ENCODE assay signal across 21 cellular contexts in the genomic region with DNA sequence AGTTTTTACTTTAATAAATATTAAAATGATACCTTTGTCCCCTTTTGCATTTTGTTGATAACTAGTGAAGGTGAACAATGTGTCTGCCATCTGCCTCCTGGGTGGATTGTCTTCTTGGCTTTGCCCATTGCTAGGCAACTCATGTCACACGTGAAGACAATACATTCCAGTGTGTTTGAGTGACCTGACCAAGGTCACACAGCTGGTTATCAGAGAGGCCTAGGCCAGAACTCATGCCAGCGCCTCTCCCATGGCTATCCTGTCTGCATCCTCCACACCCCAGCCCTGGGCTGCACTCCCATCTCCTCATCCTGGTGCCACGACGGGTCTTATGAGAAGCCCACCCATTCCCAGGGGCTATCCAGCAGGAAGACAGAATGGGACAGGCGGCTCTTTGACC.
DNase-seq lines count a peak whose midpoint lies in the region; ATAC-seq, FAIRE-seq and TF ChIP-seq lines count a peak whose summit lies in the region.
"Had no signal": no experiment of that assay in that cellular context is flagged by ENCODE, and none has a peak within 500 bp of the region (broad histone marks: within the 10 kb centered on the region; RNA-seq: fewer than 3 reads in every experiment).

No MANE protein-coding gene starts in this region.

- no peak overlapping the region for H2BK5ac ChIP-seq in mesenchymal stem cell (ENCODE audit: low read depth, low read length, poor library complexity, severe bottlenecking)

- no peak for TF ChIP-seq RAD21 in HepG2 (CRISPR knock-in tag; IDR thresholded peaks at IDR 0.05)

- H3K4me3 ChIP-seq in HepG2 (replicated peaks in 1 of 3; ENCODE audit: insufficient read depth in 1 of 3, low read depth in 2 of 3, low read length in 3 of 3) = no peak overlapping the region
- no peak overlapping the region for H3K4me3 ChIP-seq in right lobe of liver
- no peak overlapping the region for H3K4me3 ChIP-seq in mesenchymal stem cell (ENCODE audit: insufficient read depth in 1 of 2, low read depth in 1 of 2, low read length in 2 of 2)
- H3K4me3 ChIP-seq in osteoblast (ENCODE audit: insufficient read depth, low read length) = no peak overlapping the region
- H3K4me3 ChIP-seq in testis = no peak overlapping the region

- H3K27me3 ChIP-seq in HepG2 (ENCODE audit: control insufficient read depth in 1 of 2, insufficient read depth in 2 of 2, low read length in 2 of 2) = no peaks in the 10 kb centered on the region
- H3K27me3 ChIP-seq in right lobe of liver = no peaks in the 10 kb centered on the region
- peaks cover 0 to 11% of the 10 kb centered on the region in 2 experiments for H3K27me3 ChIP-seq in mesenchymal stem cell (ENCODE audit: control insufficient read depth in 1 of 2, insufficient read depth in 1 of 2, low read length in 2 of 2)
- H3K27me3 ChIP-seq in osteoblast (ENCODE audit: insufficient read depth, low read length) = no peaks in the 10 kb centered on the region
- H3K27me3 ChIP-seq in testis = no peaks in the 10 kb centered on the region

- H3K36me3 ChIP-seq in HepG2 (replicated peaks in 1 of 2; ENCODE audit: control insufficient read depth in 1 of 2, insufficient read depth in 2 of 2, low read length in 2 of 2) = no peaks in the 10 kb centered on the region
- no peaks in the 10 kb centered on the region for H3K36me3 ChIP-seq in right lobe of liver
- H3K36me3 ChIP-seq in mesenchymal stem cell (ENCODE audit: control insufficient read depth in 1 of 2, insufficient read depth in 2 of 2, low read depth in 1 of 2, low read length in 2 of 2) = no peaks in the 10 kb centered on the region
- no peaks in the 10 kb centered on the region for H3K36me3 ChIP-seq in osteoblast (ENCODE audit: insufficient read depth, low read length)
- no peaks in the 10 kb centered on the region for H3K36me3 ChIP-seq in testis (ENCODE audit: low read depth, missing control alignments)

- H2BK120ac ChIP-seq in mesenchymal stem cell (ENCODE audit: low read depth, low read length) = no peak overlapping the region

- POLR2A ChIA-PET in HepG2 (lab: Yijun Ruan, JAX) = no interaction called here

- peak overlapping the region in 1 of 2 experiments; percentile 29 for H2BK12ac ChIP-seq in mesenchymal stem cell (ENCODE audit: low read length in 2 of 2)

- 39% methylated on average over 3 of the region's 5 CpGs for WGBS in HepG2 (ENCODE audit: low lambda C conversion rate)
- 69% methylated on average over 3 of the region's 5 CpGs for WGBS in right lobe of liver (ENCODE audit: insufficient coverage, low coverage, low lambda C conversion rate, missing lambda C conversion rate)
- WGBS in mesenchymal stem cell = 96% methylated on average over 4 of the region's 5 CpGs
- 58 to 80% methylated on average over 4 to 5 of the region's 5 CpGs for WGBS in testis, 2 donors

- no peak overlapping the region for H3K27ac ChIP-seq in HepG2 (ENCODE audit: extremely low read length, insufficient read depth, low read length)
- no peak overlapping the region for H3K27ac ChIP-seq in right lobe of liver
- no peak overlapping the region for H3K27ac ChIP-seq in mesenchymal stem cell (ENCODE audit: low read length, poor library complexity, severe bottlenecking)
- H3K27ac ChIP-seq in osteoblast (ENCODE audit: low read depth, low read length) = no peak overlapping the region
- H3K27ac ChIP-seq in testis = no peak overlapping the region

- TF ChIP-seq EP300 in HepG2 (IDR thresholded peaks at IDR 0.05; ENCODE audit: low read depth in 2 of 2, low read length in 2 of 2) (no peak), HepG2 (CRISPR knock-in tag; IDR thresholded peaks at IDR 0.05; ENCODE audit: borderline replicate concordance) (no peak)

- TF ChIP-seq POLR2A in HepG2 (IDR thresholded peaks at IDR 0.05; ENCODE audit: insufficient read depth in 1 of 2, low read depth in 2 of 2, low read length in 2 of 2) (no peak), right lobe of liver (IDR thresholded peaks at IDR 0.05) (no peak), testis (IDR thresholded peaks at IDR 0.05) (no peak)

- peak overlapping the region in 1 of 2 experiments; percentile 11 for H3K18ac ChIP-seq in mesenchymal stem cell (ENCODE audit: low read depth in 1 of 2, low read length in 2 of 2)

- no peak overlapping the region for H3K4ac ChIP-seq in mesenchymal stem cell (ENCODE audit: low read depth in 1 of 2, low read length in 2 of 2)

- no peaks in the 10 kb centered on the region for H4K20me1 ChIP-seq in HepG2 (ENCODE audit: insufficient read depth, low read length)
- no peaks in the 10 kb centered on the region for H4K20me1 ChIP-seq in osteoblast (ENCODE audit: insufficient read depth, low read length)

- peak overlapping the region; percentile 8 for H4K8ac ChIP-seq in mesenchymal stem cell (ENCODE audit: low read length)

- no peak for FAIRE-seq in HepG2 (lab: Jason Lieb, UNC)
- FAIRE-seq: A204.1, G401.6, GM12891, GM19239, HTR-8/SVneo had no signal

- no peaks in the 10 kb centered on the region for H3K79me1 ChIP-seq in mesenchymal stem cell (replicated peaks; ENCODE audit: low read length, poor library complexity, severe bottlenecking)

- ATAC-seq in HepG2 (no peak), right lobe of liver (no peak), GM18520 (IDR thresholded peaks at IDR 0.05; ENCODE audit: unreplicated experiment) (no peak)

- no peak overlapping the region for H3K23ac ChIP-seq in mesenchymal stem cell (ENCODE audit: low read length in 2 of 2)

- no peak overlapping the region for H4K91ac ChIP-seq in mesenchymal stem cell (ENCODE audit: low read length)

- intact Hi-C loops in HepG2 (cut with micrococcal nuclease; ENCODE audit: unreplicated experiment) (no loop called here), right lobe of liver (cut with DNase I) (no loop called here), testis (cut with DNase I; ENCODE audit: low total_unique reads) (no loop called here)

- H3K9ac ChIP-seq in HepG2 (ENCODE audit: insufficient read depth, low read depth, low read length) (no peak overlapping the region), mesenchymal stem cell (ENCODE audit: low read length) (no peak overlapping the region)

- BruUV-seq in HepG2 (replicated peaks; lab: Mats Ljungman, UMichigan) = no TSS peak

- no peaks in the 10 kb centered on the region for H3K4me1 ChIP-seq in HepG2 (ENCODE audit: insufficient read depth, low read length)
- H3K4me1 ChIP-seq in right lobe of liver = no peaks in the 10 kb centered on the region
- H3K4me1 ChIP-seq in mesenchymal stem cell (ENCODE audit: control insufficient read depth, insufficient read depth, low read depth, low read length) = peaks cover 7% of the 10 kb centered on the region
- H3K4me1 ChIP-seq in osteoblast (ENCODE audit: insufficient read depth, low read length) = peaks cover 17% of the 10 kb centered on the region
- no peaks in the 10 kb centered on the region for H3K4me1 ChIP-seq in testis

- H3K4me2 ChIP-seq in HepG2 (ENCODE audit: low read depth, low read length) = no peak overlapping the region
- no peak overlapping the region for H3K4me2 ChIP-seq in mesenchymal stem cell (ENCODE audit: low read length, poor library complexity, severe bottlenecking)
- no peak overlapping the region for H3K4me2 ChIP-seq in osteoblast (ENCODE audit: insufficient read depth, low read length)

- H3K9me3 ChIP-seq in HepG2 (ENCODE audit: low read length) (no peaks in the 10 kb centered on the region), right lobe of liver (no peaks in the 10 kb centered on the region), mesenchymal stem cell (ENCODE audit: control insufficient read depth, low read length) (no peaks in the 10 kb centered on the region), osteoblast (ENCODE audit: low read depth, low read length) (no peaks in the 10 kb centered on the region), testis (no peaks in the 10 kb centered on the region)

- H3K79me2 ChIP-seq in HepG2 (ENCODE audit: insufficient read depth, low read length) (no peaks in the 10 kb centered on the region), osteoblast (ENCODE audit: insufficient read depth, low read length) (no peaks in the 10 kb centered on the region)

- TF ChIP-seq CTCF in HepG2 (CRISPR knock-in tag; IDR thresholded peaks at IDR 0.05) = no peak
- TF ChIP-seq CTCF in right lobe of liver (IDR thresholded peaks at IDR 0.05) = no peak
- TF ChIP-seq CTCF in osteoblast (IDR thresholded peaks at IDR 0.05; ENCODE audit: extremely low read depth, low read depth, low read length) = no peak
- TF ChIP-seq CTCF in testis (IDR thresholded peaks at IDR 0.05) = no peak

- peak overlapping the region; percentile 2 for H2AK5ac ChIP-seq in mesenchymal stem cell (ENCODE audit: low read length, severe bottlenecking)

- H2BK15ac ChIP-seq in mesenchymal stem cell (ENCODE audit: low read depth, poor library complexity, severe bottlenecking) = no peak overlapping the region

- in situ Hi-C loops in HepG2 (cut with HindIII; ENCODE audit: extremely low pct_ligation_motif_present, low pct_unique_long_range_greater_than_20kb) = no loop called here

- CTCF ChIA-PET in HepG2 (lab: Yijun Ruan, JAX; ENCODE audit: low intra/inter-chr PET ratio, low total read pairs) = no interaction called here

- H3K14ac ChIP-seq in mesenchymal stem cell (ENCODE audit: low read length in 2 of 2) = peak overlapping the region in 1 of 2 experiments; percentile 26

- peak; percentile 13 for DNase-seq in HepG2 (ENCODE audit: low spot score)
- DNase-seq in right lobe of liver = no peak
- DNase-seq in mesenchymal stem cell = no peak
- DNase-seq in osteoblast (ENCODE audit: insufficient read length, low spot score, missing footprints) = peak; percentile 46
- peak; percentile 43 for DNase-seq in testis
- DNase-seq in occipital lobe (lab: John Stamatoyannopoulos, UW) = no peak
- DNase-seq in NCI-H187 treated with DMSO at 0.1 percent for 48 hours (lab: John Stamatoyannopoulos, UW) = no peak
- DNase-seq: C1 segment of cervical spinal cord; Calu3; CD4-positive, alpha-beta T cell; DMS 273 treated with DMSO at 0.1 percent for 48 hours; DMS79 treated with DMSO at 0.1 percent for 48 hours; EL; GOT3; H9 had no signal

- H2AFZ ChIP-seq in HepG2 (ENCODE audit: low read length) (no peak overlapping the region), mesenchymal stem cell (ENCODE audit: low read depth, low read length) (no peak overlapping the region), osteoblast (ENCODE audit: low read length) (no peak overlapping the region)

TF ChIP-seq in HepG2, 621 proteins besides CTCF, POLR2A, EP300 and RAD21:
- TF ChIP-seq DPF2 (CRISPR knock-in tag; IDR thresholded peaks at IDR 0.05; ENCODE audit: borderline replicate concordance, low read depth) = no peak
- no peak for TF ChIP-seq ZNF562 (CRISPR knock-in tag; IDR thresholded peaks at IDR 0.05; ENCODE audit: borderline replicate concordance)
- TF ChIP-seq ZNF768 (CRISPR knock-in tag; IDR thresholded peaks at IDR 0.05) = peak; percentile 51; the same call in 1 of the 2 replicates
- TF ChIP-seq SOX13 (IDR thresholded peaks at IDR 0.05) = no peak
- peak in 1 of 2 experiments; percentile 21; a peak in 1 of 4 replicates for TF ChIP-seq SOX13 (CRISPR knock-in tag; conservative IDR thresholded peaks at IDR 0.05 in 1 of 2, IDR thresholded peaks at IDR 0.05 in 1 of 2)

Comparison
In these comparisons a context has a peak if more than half of its experiments do, and no peak if none do; other contexts are left out.
1. DNase-seq: peak in HepG2 (single experiment), osteoblast (single experiment) and testis (single experiment); none in right lobe of liver (0 of 3), mesenchymal stem cell (single experiment), occipital lobe (single experiment) and NCI-H187 treated with DMSO at 0.1 percent for 48 hours (single experiment).